ENCODE assay signal across 2 cellular contexts in the genomic region with DNA sequence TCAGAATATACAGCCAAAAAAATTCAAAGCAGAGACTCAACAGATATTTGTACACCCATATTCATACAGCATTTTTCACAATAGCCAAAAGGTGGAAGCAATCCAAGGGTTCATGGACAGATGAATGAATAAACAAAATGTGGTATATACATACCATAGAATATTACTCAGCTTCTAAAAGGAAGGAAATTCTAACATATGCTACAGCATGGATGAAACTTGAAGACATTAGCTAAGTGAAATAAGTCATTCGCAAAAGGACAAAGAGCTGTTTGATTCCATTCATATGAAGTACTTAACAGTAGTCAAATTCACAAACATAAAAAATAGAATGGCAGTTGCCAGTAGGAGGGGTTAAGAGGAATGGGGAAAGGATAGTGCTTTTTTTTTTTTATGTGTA.
TF ChIP-seq lines count a peak whose summit lies in the region.

No MANE protein-coding gene starts in this region.

TF ChIP-seq in IMR-90, 13 proteins besides CTCF, POLR2A, EP300 and RAD21 (continued from another document):
- TF ChIP-seq RCOR1 (IDR thresholded peaks at IDR 0.05; ENCODE audit: insufficient replicate concordance, low read length), result no peak
- TF ChIP-seq MAZ (IDR thresholded peaks at IDR 0.05; ENCODE audit: borderline replicate concordance, low read depth, low read length), result no peak
- no peak for TF ChIP-seq MAFK (IDR thresholded peaks at IDR 0.05; ENCODE audit: low read depth, low read length)
- TF ChIP-seq CEBPB (IDR thresholded peaks at IDR 0.05; ENCODE audit: low read depth, low read length), result no peak
- no peak for TF ChIP-seq RFX5 (IDR thresholded peaks at IDR 0.05; ENCODE audit: low read depth, low read length)

TF ChIP-seq in K562, 482 proteins besides CTCF, POLR2A, EP300 and RAD21 (continued from another document):
- TF ChIP-seq NCOA2 (IDR thresholded peaks at IDR 0.05; ENCODE audit: partially characterized antibody in 2 of 2) (no peak), FOSL1 (tag; conservative IDR thresholded peaks at IDR 0.05) (no peak), ASH1L (IDR thresholded peaks at IDR 0.05; ENCODE audit: borderline replicate concordance, low read depth, partially characterized antibody) (no peak), ZNF695 (CRISPR knock-in tag; IDR thresholded peaks at IDR 0.05) (no peak), TFAM (CRISPR knock-in tag; conservative IDR thresholded peaks at IDR 0.05) (no peak), TRIM28 (IDR thresholded peaks at IDR 0.05) (no peak)
- TF ChIP-seq, protein P1, sequence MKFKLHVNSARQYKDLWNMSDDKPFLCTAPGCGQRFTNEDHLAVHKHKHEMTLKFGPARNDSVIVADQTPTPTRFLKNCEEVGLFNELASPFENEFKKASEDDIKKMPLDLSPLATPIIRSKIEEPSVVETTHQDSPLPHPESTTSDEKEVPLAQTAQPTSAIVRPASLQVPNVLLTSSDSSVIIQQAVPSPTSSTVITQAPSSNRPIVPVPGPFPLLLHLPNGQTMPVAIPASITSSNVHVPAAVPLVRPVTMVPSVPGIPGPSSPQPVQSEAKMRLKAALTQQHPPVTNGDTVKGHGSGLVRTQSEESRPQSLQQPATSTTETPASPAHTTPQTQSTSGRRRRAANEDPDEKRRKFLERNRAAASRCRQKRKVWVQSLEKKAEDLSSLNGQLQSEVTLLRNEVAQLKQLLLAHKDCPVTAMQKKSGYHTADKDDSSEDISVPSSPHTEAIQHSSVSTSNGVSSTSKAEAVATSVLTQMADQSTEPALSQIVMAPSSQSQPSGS (CRISPR knock-in tag; IDR thresholded peaks at IDR 0.05), result no peak
